ENCODE assay signal across 9 cellular contexts in the genomic region with DNA sequence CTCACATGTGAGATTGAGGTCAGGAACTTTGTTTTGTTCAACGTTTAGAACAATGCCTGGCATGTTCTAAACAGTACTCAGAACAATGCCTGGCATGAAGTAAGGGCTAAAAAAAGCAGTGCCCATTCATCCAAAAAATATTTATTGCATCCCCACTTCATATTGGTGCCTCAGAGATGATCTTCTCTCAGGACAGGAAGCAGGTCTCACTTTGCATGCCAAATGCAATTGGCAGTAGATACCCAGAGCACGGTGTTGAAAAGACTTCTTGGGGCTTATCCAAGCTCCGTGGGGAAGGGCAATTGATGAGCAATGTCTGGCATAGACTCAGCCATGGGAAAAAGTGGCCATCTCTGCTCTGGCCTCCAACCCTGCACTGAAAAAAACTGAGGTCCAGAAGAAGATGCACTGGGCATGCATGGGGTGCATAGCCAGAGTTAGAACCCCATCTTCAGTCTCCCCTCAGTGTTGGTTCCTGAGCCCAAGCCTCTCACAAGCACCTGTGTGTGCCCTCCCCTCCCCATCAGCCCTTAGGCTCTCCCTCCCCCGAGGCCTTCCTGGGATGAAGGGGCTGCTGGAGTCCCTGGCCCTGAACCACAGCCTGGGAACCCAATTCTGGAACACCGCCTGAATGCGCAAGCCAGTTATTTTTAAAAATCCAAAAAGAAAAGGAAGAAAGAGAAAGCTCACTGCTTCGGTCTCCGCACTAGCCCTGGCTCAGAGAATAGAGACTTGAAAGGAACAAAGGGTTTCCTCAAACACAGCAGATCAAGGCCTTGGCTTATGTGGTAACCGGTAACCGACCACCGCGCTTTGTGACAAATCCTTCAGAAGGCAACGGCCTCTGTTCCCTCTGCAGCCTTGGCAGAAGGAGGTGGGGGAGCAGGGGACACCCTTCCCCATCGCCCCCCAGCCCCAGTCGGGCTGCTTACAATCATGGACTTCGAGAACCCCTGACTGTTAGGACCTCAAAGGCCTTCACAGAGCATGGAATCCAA.
A peak's percentile ranks its signal among the peaks of the same experiment; 100 is the strongest.
DNase-seq lines count a peak whose midpoint lies in the region; ATAC-seq and TF ChIP-seq lines count a peak whose summit lies in the region.
"Had no signal": no experiment of that assay in that cellular context is flagged by ENCODE, and none has a peak within 500 bp of the region (broad histone marks: within the 10 kb centered on the region; RNA-seq: fewer than 3 reads in every experiment).

No MANE protein-coding gene starts in this region.

- no peak overlapping the region for H2AFZ ChIP-seq in osteoblast (ENCODE audit: low read length)

- ATAC-seq in HG02571 (IDR thresholded peaks at IDR 0.05; ENCODE audit: unreplicated experiment) (no peak), HG02885 (IDR thresholded peaks at IDR 0.05; ENCODE audit: poor library complexity, unreplicated experiment) (no peak)

- in situ Hi-C loops in Caki2 (cut with HindIII; ENCODE audit: low pct_unique_long_range_greater_than_20kb, low sequenced_read_pairs) = no loop called here

- no peaks in the 10 kb centered on the region for H3K79me2 ChIP-seq in osteoblast (ENCODE audit: insufficient read depth, low read length)

- no peaks in the 10 kb centered on the region for H4K20me1 ChIP-seq in osteoblast (ENCODE audit: insufficient read depth, low read length)

- H3K27me3 ChIP-seq in osteoblast (ENCODE audit: insufficient read depth, low read length) = no peaks in the 10 kb centered on the region
- H3K27me3 ChIP-seq: Peyer's patch had no signal

- no peaks in the 10 kb centered on the region for H3K9me3 ChIP-seq in osteoblast (ENCODE audit: low read depth, low read length)
- H3K9me3 ChIP-seq: Peyer's patch had no signal

- H3K27ac ChIP-seq in osteoblast (ENCODE audit: low read depth, low read length) = peak overlapping the region; percentile 83

- DNase-seq in Caki2 (ENCODE audit: low read depth) (peak; percentile 44), NCI-H69 (lab: John Stamatoyannopoulos, UW) (peak; percentile 56), epidermal melanocyte (ENCODE audit: insufficient read length, low spot score) (peak; percentile 68), osteoblast (ENCODE audit: insufficient read length, low spot score, missing footprints) (peak; percentile 87), NCI-H1092 (lab: John Stamatoyannopoulos, UW) (no peak), RKO (ENCODE audit: low spot score) (no peak)

- peak overlapping the region; percentile 28 for H3K4me2 ChIP-seq in osteoblast (ENCODE audit: insufficient read depth, low read length)

- no peaks in the 10 kb centered on the region for H3K36me3 ChIP-seq in osteoblast (ENCODE audit: insufficient read depth, low read length)
- H3K36me3 ChIP-seq: Peyer's patch had no signal

- TF ChIP-seq CTCF in osteoblast (IDR thresholded peaks at IDR 0.05; ENCODE audit: extremely low read depth, low read depth, low read length) = no peak

- H3K4me1 ChIP-seq in osteoblast (ENCODE audit: insufficient read depth, low read length) = peaks cover 70% of the 10 kb centered on the region

- H3K4me3 ChIP-seq in osteoblast (ENCODE audit: insufficient read depth, low read length) = no peak overlapping the region
- H3K4me3 ChIP-seq: Peyer's patch had no signal

Comparison
In these comparisons a context has a peak if more than half of its experiments do, and no peak if none do; other contexts are left out.
1. DNase-seq: peak in Caki2 (single experiment), NCI-H69 (single experiment), epidermal melanocyte (single experiment) and osteoblast (single experiment); none in NCI-H1092 (single experiment) and RKO (single experiment).